In genomic region chr20:48582361-48582991, GRCh38 we compare ENCODE assay signal across 18 cellular contexts.
"Had no signal": no experiment of that assay in that cellular context is flagged by ENCODE, and none has a peak within 500 bp of the region (broad histone marks: within the 10 kb centered on the region; RNA-seq: fewer than 3 reads in every experiment).

No MANE protein-coding gene starts in this region.

- H3K36me3 ChIP-seq: neutrophil had no signal

- H3K4me3 Mint-ChIP-seq: dendritic cell treated with granulocyte-macrophage colony-stimulating factor and Interleukin-4, amounts not matched to agents 40 ng/mL and 50 ng/mL, for 4 days; natural killer cell treated with Interleukin-12 subunit alpha and Interleukin-12 subunit beta and Interleukin-15 and Interleukin-18, amount 100 ng/mL, for 72 hours had no signal

- H3K27ac ChIP-seq: foreskin keratinocyte, hepatocyte, neutrophil had no signal

- DNase-seq: erythroblast; foreskin keratinocyte; head of caudate nucleus; kidney; left cardiac atrium; left ventricle myocardium superior; mesenchymal stem cell; midbrain; right cardiac atrium; stimulated activated CD4-positive, alpha-beta T cell treated with anti-CD3 and anti-CD28 coated beads, Interleukin-2, amount 100 ng/mL, for 48 hours; stimulated activated naive CD4-positive, alpha-beta T cell treated with Interleukin-2 at 50 U/mL for 16 hours; trophoblast cell had no signal

- H3K4me3 ChIP-seq: hepatocyte, lung, smooth muscle cell had no signal

- H3K4me1 ChIP-seq: foreskin keratinocyte had no signal

- H3K9me3 ChIP-seq: neutrophil had no signal

- H3K9me3 Mint-ChIP-seq: natural killer cell treated with Interleukin-12 subunit alpha and Interleukin-12 subunit beta and Interleukin-15 and Interleukin-18, amount 100 ng/mL, for 72 hours had no signal

- H3K36me3 Mint-ChIP-seq: natural killer cell treated with Interleukin-12 subunit alpha and Interleukin-12 subunit beta and Interleukin-15 and Interleukin-18, amount 100 ng/mL, for 72 hours had no signal

- H3K27me3 ChIP-seq: foreskin keratinocyte, hepatocyte had no signal

- ATAC-seq: foreskin keratinocyte; natural killer cell treated with Interleukin-12 subunit alpha and Interleukin-12 subunit beta and Interleukin-15 and Interleukin-18, amount 100 ng/mL, for 72 hours had no signal

- H3K27ac Mint-ChIP-seq: dendritic cell treated with granulocyte-macrophage colony-stimulating factor and Interleukin-4, amounts not matched to agents 40 ng/mL and 50 ng/mL, for 4 days; natural killer cell treated with Interleukin-12 subunit alpha and Interleukin-12 subunit beta and Interleukin-15 and Interleukin-18, amount 100 ng/mL, for 72 hours had no signal
